Comparison of ENCODE assay signal across 8 cellular contexts in genomic region chr11:8871283-8871775, GRCh38. TPM values are rescaled to one million over a fixed set of nuclear protein-coding genes. Genes with fewer than 3 reads are reported as not detected.
A peak's percentile ranks its signal among the peaks of the same experiment; 100 is the strongest.
DNase-seq lines count a peak whose midpoint lies in the region; ATAC-seq and TF ChIP-seq lines count a peak whose summit lies in the region.

No MANE protein-coding gene starts in this region.

- intact Hi-C loops in PC-9 (cut with micrococcal nuclease; ENCODE audit: unreplicated experiment) (loop anchor here (1.0 to 5.0 kb wide), 3 partner anchors 36 to 183 kb away; no protein-coding TSS in a partner anchor), dorsolateral prefrontal cortex (cut with DNase I) (no loop called here)

- H3K27me3 ChIP-seq in GM06990 (replicated peaks; ENCODE audit: control insufficient read depth, insufficient read depth, low read length) (no peaks in the 10 kb centered on the region; the same call in 1 of the 2 replicates), PC-9 (ENCODE audit: insufficient read depth, low read depth) (no peaks in the 10 kb centered on the region), dorsolateral prefrontal cortex (no peaks in the 10 kb centered on the region), liver (ENCODE audit: control insufficient read depth in 4 of 4, insufficient read depth in 4 of 4, low read length in 3 of 4) (no peaks in the 10 kb centered on the region)

- H3K36me3 ChIP-seq in GM06990 (ENCODE audit: control insufficient read depth, insufficient read depth, low read length) (no peaks in the 10 kb centered on the region), PC-9 (ENCODE audit: low read depth) (no peaks in the 10 kb centered on the region), liver (ENCODE audit: control insufficient read depth in 4 of 4, insufficient read depth in 3 of 4, low read depth in 1 of 4, low read length in 3 of 4) (no peaks in the 10 kb centered on the region)

- H3K4me3 ChIP-seq in GM06990 (replicated peaks; ENCODE audit: low read depth, low read length) (peak overlapping the region; percentile 62; the same call in 1 of the 2 replicates), PC-9 (peak overlapping the region; percentile 60), dorsolateral prefrontal cortex (peak overlapping the region; percentile 60 to 94 (median 81)), liver (ENCODE audit: low read depth in 1 of 3, low read length in 3 of 3) (peak overlapping the region in 2 of 3 donors; percentile 80 to 90)

- POLR2A ChIA-PET in PC-9 (lab: Charles Lee; ENCODE audit: unreplicated experiment): interaction anchor here (0.6 to 0.7 kb wide), 2 partner anchors 154 to 189 kb away, joined by 4 to 6 read pairs; partner anchors contain the start of genes RPL27A and TRIM66

- H3F3A ChIP-seq in PC-9 (ENCODE audit: insufficient read depth, low read depth): peaks cover 21% of the 10 kb centered on the region; the same call in 1 of the 2 replicates

- H3K79me2 ChIP-seq in PC-9 (ENCODE audit: low read depth): 0 out of 2 replicates have a peak, but pooled peaks cover 4% of the 10 kb centered on the region

- H3K27ac ChIP-seq in 22Rv1 (peak overlapping the region; percentile 64; the same call in 1 of the 2 replicates), PC-9 (no peak overlapping the region), dorsolateral prefrontal cortex (peak overlapping the region in 51 of 59 donors; percentile 23 to 88 (median 74)), liver (ENCODE audit: low read depth in 1 of 2, low read length in 2 of 2) (peak overlapping the region in 1 of 2 donors; percentile 51)

- H3K9ac ChIP-seq in liver (ENCODE audit: low read depth in 1 of 2, low read length in 2 of 2): no peak overlapping the region

- TF ChIP-seq CTCF in 22Rv1 (IDR thresholded peaks at IDR 0.05): no peak
- TF ChIP-seq CTCF in GM06990 (IDR thresholded peaks at IDR 0.05; ENCODE audit: insufficient read depth, low read length, poor library complexity, severe bottlenecking): no peak
- no peak for TF ChIP-seq CTCF in PC-9 (conservative IDR thresholded peaks at IDR 0.05)
- TF ChIP-seq CTCF in dorsolateral prefrontal cortex (IDR thresholded peaks at IDR 0.05 in 54 of 56, conservative IDR thresholded peaks at IDR 0.05 in 2 of 56; ENCODE audit: low read depth in 1 of 56, partially characterized antibody in 56 of 56): peak in 2 of 56 donors; percentile 2 to 19
- no peak for TF ChIP-seq CTCF in liver (IDR thresholded peaks at IDR 0.05; ENCODE audit: low read depth, low read length, missing input control)

- TF ChIP-seq RAD21 in liver (IDR thresholded peaks at IDR 0.05): peak in 1 of 2 donors; percentile 23

- peak overlapping the region; percentile 72 for H2AFZ ChIP-seq in PC-9

- no TSS peak for BruUV-seq in PC-9 (replicated peaks; lab: Mats Ljungman, UMichigan)

- no peaks in the 10 kb centered on the region for H3K9me2 ChIP-seq in PC-9 (ENCODE audit: insufficient read depth)

- DNase-seq in GM06990 (ENCODE audit: extremely low read depth, insufficient read length): no peak
- DNase-seq in PC-9: peak; percentile 20 to 36
- peak in 8 of 10 donors; percentile 37 to 66 (median 56) for DNase-seq in dorsolateral prefrontal cortex
- peak; percentile 65 for DNase-seq in superior temporal gyrus (ENCODE audit: extremely low spot score)

- ATAC-seq in HG03439 (IDR thresholded peaks at IDR 0.05; ENCODE audit: unreplicated experiment) (no peak), HG02981 (IDR thresholded peaks at IDR 0.05; ENCODE audit: unreplicated experiment) (no peak)

- peak overlapping the region; percentile 91 for H3K4me2 ChIP-seq in PC-9

- 11% methylated on average over 15 of the region's 15 CpGs for WGBS in liver

- CTCF ChIA-PET in PC-9 (lab: Charles Lee): no interaction called here

- H3K9me3 ChIP-seq in PC-9 (ENCODE audit: insufficient read depth, low read depth): no peaks in the 10 kb centered on the region
- no peaks in the 10 kb centered on the region for H3K9me3 ChIP-seq in liver (ENCODE audit: control insufficient read depth in 4 of 4, low read length in 3 of 4)

- H4K20me1 ChIP-seq in PC-9 (ENCODE audit: insufficient read depth): no peaks in the 10 kb centered on the region

- H3K4me1 ChIP-seq in PC-9 (replicated peaks; ENCODE audit: insufficient read depth) (peaks cover 43% of the 10 kb centered on the region), liver (ENCODE audit: control insufficient read depth in 4 of 4, insufficient read depth in 4 of 4, low read length in 3 of 4) (peaks cover 0 to 9% (median 7%) of the 10 kb centered on the region in 4 donors)

TF ChIP-seq in liver, 16 proteins besides CTCF, POLR2A, EP300 and RAD21:
- TF ChIP-seq SP1 (IDR thresholded peaks at IDR 0.05) (peak; percentile 8), NR2F2 (IDR thresholded peaks at IDR 0.05) (no peak), TAF1 (conservative IDR thresholded peaks at IDR 0.05) (no peak), RXRA (IDR thresholded peaks at IDR 0.05) (no peak)
TF ChIP-seq in liver: peak in this region for 1.

RNA-seq across cellular contexts. Expression of gene AKIP1, which starts 39.7 kb away (rescaled TPM):
- total RNA-seq in PC-9 (2021) (16.7 and 17.7 TPM in 2 replicates), dorsolateral prefrontal cortex (10 to 100 TPM; 15.2 to 35.0 (median 22.7) TPM), liver (10 to 100 TPM in 1 of 2 donors, 1 to 10 TPM in 1; 9.3 to 10.1 TPM)
- polyA plus RNA-seq in liver: 10 to 100 TPM in 1 of 2 donors, 1 to 10 TPM in 1; 9.7 to 12.3 TPM
